11 cellular contexts compared by ENCODE assay signal in the genomic region with DNA sequence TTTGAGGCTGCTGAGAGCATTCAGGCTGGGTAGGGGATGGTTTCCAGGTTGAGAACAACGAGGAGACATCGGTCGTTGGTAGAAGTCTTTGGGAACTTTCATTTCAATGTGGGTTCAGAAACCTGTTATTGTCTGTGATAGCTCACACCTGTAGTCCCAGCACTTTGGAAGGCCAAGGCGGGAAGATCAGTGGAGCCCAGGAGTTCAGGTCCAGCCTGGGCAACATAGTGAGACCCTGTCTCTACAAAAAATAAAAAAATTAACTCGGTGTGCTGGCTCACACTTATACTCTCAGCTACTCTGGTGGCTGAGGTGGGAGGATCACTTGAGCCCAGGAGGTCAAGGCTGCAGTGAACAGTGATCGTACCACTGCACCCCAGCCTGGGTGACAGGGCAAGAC. TPM values are rescaled to one million over a fixed set of nuclear protein-coding genes. Genes with fewer than 3 reads are reported as not detected.
DNase-seq lines count a peak whose midpoint lies in the region; ATAC-seq, FAIRE-seq and TF ChIP-seq lines count a peak whose summit lies in the region.
"Had no signal": no experiment of that assay in that cellular context is flagged by ENCODE, and none has a peak within 500 bp of the region (broad histone marks: within the 10 kb centered on the region; RNA-seq: fewer than 3 reads in every experiment).

No MANE protein-coding gene starts in this region.

- H3K27ac ChIP-seq in A549 (peak overlapping the region; percentile 82 to 96; a peak in 5 of 6 replicates), DOHH2 (ENCODE audit: low read depth, low read length) (no peak overlapping the region)

- H3K4me2 ChIP-seq in A549 (peak overlapping the region; percentile 74; the same call in 2 of the 3 replicates), DOHH2 (ENCODE audit: low read length) (peak overlapping the region; percentile 91)

- no peak overlapping the region for H3K27ac Mint-ChIP-seq in activated T-helper 17 cell treated with anti-CD3 and anti-CD28 coated beads, Interleukin-2, amount 50 U/mL, for 72 hours
- peak overlapping the region in 3 of 6 donors; percentile 47 to 94 (median 81) for H3K27ac Mint-ChIP-seq in naive B cell

- no peaks in the 10 kb centered on the region for H3K9me2 ChIP-seq in DOHH2 (replicated peaks; ENCODE audit: control insufficient read depth, low read length)

- ATAC-seq in A549 (no peak), naive B cell (ENCODE audit: low read depth in 2 of 2) (no peak), GM21515 (IDR thresholded peaks at IDR 0.05; ENCODE audit: unreplicated experiment) (no peak)
- ATAC-seq in activated T-helper 17 cell treated with anti-CD3 and anti-CD28 coated beads, Interleukin-2, amount 50 U/mL, for 72 hours (replicated peaks) = no peak

- H4K20me1 ChIP-seq in DOHH2 (ENCODE audit: control insufficient read depth, insufficient read depth, low read depth, low read length) = peaks cover 16% of the 10 kb centered on the region

- no peak for TF ChIP-seq POLR2A in A549 (IDR thresholded peaks at IDR 0.05; ENCODE audit: low read length)

- no peaks in the 10 kb centered on the region for H3K27me3 Mint-ChIP-seq in activated T-helper 17 cell treated with anti-CD3 and anti-CD28 coated beads, Interleukin-2, amount 50 U/mL, for 72 hours
- H3K27me3 Mint-ChIP-seq in naive B cell = no peaks in the 10 kb centered on the region

- TF ChIP-seq CTCF in A549 (IDR thresholded peaks at IDR 0.05) = no peak
- no peak for TF ChIP-seq CTCF in DOHH2 (IDR thresholded peaks at IDR 0.05; ENCODE audit: low read depth, low read length, poor library complexity, severe bottlenecking)

- H3K36me3 ChIP-seq in DOHH2 (ENCODE audit: control insufficient read depth, low read length) = peaks cover 30% of the 10 kb centered on the region
- peaks cover 19% of the 10 kb centered on the region for H3K36me3 ChIP-seq in MG63

- no peaks in the 10 kb centered on the region for H3K27me3 ChIP-seq in DOHH2 (ENCODE audit: control insufficient read depth, low read length)
- H3K27me3 ChIP-seq in MG63 = no peaks in the 10 kb centered on the region

- H3K4me1 ChIP-seq in A549 (peaks cover 12% of the 10 kb centered on the region), DOHH2 (ENCODE audit: control insufficient read depth, low read length) (peaks cover 23% of the 10 kb centered on the region)

- H3K36me3 Mint-ChIP-seq in activated T-helper 17 cell treated with anti-CD3 and anti-CD28 coated beads, Interleukin-2, amount 50 U/mL, for 72 hours (ENCODE audit: low read depth) = peaks cover 33% of the 10 kb centered on the region
- H3K36me3 Mint-ChIP-seq in naive B cell = peaks cover 5 to 10% of the 10 kb centered on the region in 2 donors

- no peak for TF ChIP-seq EP300 in A549 (IDR thresholded peaks at IDR 0.05)

- 0 out of 3 replicates have a peak, but pooled peaks cover 2% of the 10 kb centered on the region for H3K9me3 ChIP-seq in A549
- H3K9me3 ChIP-seq in DOHH2 (ENCODE audit: control insufficient read depth, insufficient read depth, low read length) = peaks cover 10% of the 10 kb centered on the region; the same call in 1 of the 2 replicates
- no peaks in the 10 kb centered on the region for H3K9me3 ChIP-seq in MG63

- no peak for DNase-seq in A549 (ENCODE audit: low read depth in 1 of 2, low spot score in 1 of 2)
- DNase-seq in naive B cell = no peak
- DNase-seq in NCI-H226 = no peak
- no peak for DNase-seq in MG63
- no peak for DNase-seq in T1000 (lab: John Stamatoyannopoulos, UW)
- DNase-seq: activated CD4-positive, CD25-positive, alpha-beta regulatory T cell treated with anti-CD3 and anti-CD28 coated beads, Interleukin-2, amount 50 U/mL, for 72 hours; COR-L47 had no signal

- peaks cover 39% of the 10 kb centered on the region for H3K79me2 ChIP-seq in DOHH2 (ENCODE audit: control insufficient read depth, low read length)

- no peak for TF ChIP-seq RAD21 in A549 (conservative IDR thresholded peaks at IDR 0.05 in 1 of 2, IDR thresholded peaks at IDR 0.05 in 1 of 2)

- peaks cover 9% of the 10 kb centered on the region for H3K4me1 Mint-ChIP-seq in activated T-helper 17 cell treated with anti-CD3 and anti-CD28 coated beads, Interleukin-2, amount 50 U/mL, for 72 hours
- peaks cover 22 to 43% (median 34%) of the 10 kb centered on the region in 3 donors for H3K4me1 Mint-ChIP-seq in naive B cell

- H3K4me3 ChIP-seq in A549 (no peak overlapping the region), DOHH2 (ENCODE audit: low read length) (no peak overlapping the region), MG63 (no peak overlapping the region)

- no peak for FAIRE-seq in A549 (lab: Jason Lieb, UNC)

- H3K9me3 Mint-ChIP-seq in activated T-helper 17 cell treated with anti-CD3 and anti-CD28 coated beads, Interleukin-2, amount 50 U/mL, for 72 hours = peaks cover 6% of the 10 kb centered on the region
- H3K9me3 Mint-ChIP-seq in naive B cell = peaks cover 3 to 19% (median 5%) of the 10 kb centered on the region in 7 donors

- POLR2A ChIA-PET in A549 (lab: Yijun Ruan, JAX) = interaction anchor here (1.0 to 1.3 kb wide), 2 partner anchors 8 to 72 kb away, joined by 3 read pairs; partner anchors contain the start of gene UBXN7

- CTCF ChIA-PET in A549 (lab: Yijun Ruan, JAX) = interaction anchor here (1.5 to 1.7 kb wide), 2 partner anchors 20 to 24 kb away, joined by 4 to 5 read pairs; no protein-coding TSS in a partner anchor

- WGBS in A549 (ENCODE audit: missing lambda C conversion rate) = 94% methylated on average over 6 of the region's 6 CpGs

- H3K4me3 Mint-ChIP-seq in activated T-helper 17 cell treated with anti-CD3 and anti-CD28 coated beads, Interleukin-2, amount 50 U/mL, for 72 hours = peak overlapping the region; percentile 98
- H3K4me3 Mint-ChIP-seq in naive B cell = peak overlapping the region in 7 of 8 donors; percentile 93 to 100 (median 98)

- peaks cover 9% of the 10 kb centered on the region for H3F3A ChIP-seq in DOHH2 (ENCODE audit: control insufficient read depth, insufficient read depth)

TF ChIP-seq in A549, 52 proteins besides CTCF, POLR2A, EP300 and RAD21:
- no peak for TF ChIP-seq CEBPB (IDR thresholded peaks at IDR 0.05)
- TF ChIP-seq CHD4 (IDR thresholded peaks at IDR 0.05; ENCODE audit: borderline replicate concordance) = no peak
TF ChIP-seq in A549: peak in this region for 0.

RNA-seq across cellular contexts. Expression of gene RNF168, which starts 1.0 kb away (rescaled TPM):
- polyA plus RNA-seq in A549 (2011; rRNA removed) (3.8 and 5.7 TPM in 2 replicates), A549 (2017; fragmentation: RNase III; extraction: RNeasy Plus Mini Kit Qiagen cat#74134 plus additional on column Dnase treatment) (5.1 to 6.0 TPM (median 5.9 TPM) in 3 replicates), naive B cell (ENCODE audit: low read depth in 6 of 6) (10 to 100 TPM in 1 of 6 donors, 1 to 10 TPM in 5; 4.4 to 12.8 (median 7.8) TPM)
- polyA plus RNA-seq in A549 (2012; cell fraction: cytosol; rRNA removed) = 1.6 and 1.7 TPM in 2 replicates
- polyA plus RNA-seq in A549 (2012; cell fraction: nucleus; rRNA removed) = 1.5 and 1.9 TPM in 2 replicates
- polyA minus RNA-seq in A549 (2011; rRNA and poly(A)+ RNA removed) = 18.1 and 19.1 TPM in 2 replicates
- 10 to 100 TPM; 16.6 to 24.7 TPM for total RNA-seq in activated T-helper 17 cell treated with anti-CD3 and anti-CD28 coated beads, Interleukin-2, amount 50 U/mL, for 72 hours
- total RNA-seq in MG63 (2014; rRNA removed; shearing (Covaris generic); ENCODE audit: low replicate concordance) = 4.7 and 9.8 TPM in 2 replicates

RNA-seq across cellular contexts. Expression of gene SMCO1, which starts 10.6 kb away (rescaled TPM):
- not detected in 2 replicates for polyA plus RNA-seq in A549 (2011; rRNA removed)
- not detected in 2 replicates for polyA plus RNA-seq in A549 (2012; cell fraction: cytosol; rRNA removed)
- not detected in 2 replicates for polyA plus RNA-seq in A549 (2012; cell fraction: nucleus; rRNA removed)
- not detected in 3 replicates for polyA plus RNA-seq in A549 (2017; fragmentation: RNase III; extraction: RNeasy Plus Mini Kit Qiagen cat#74134 plus additional on column Dnase treatment)
- not detected in 2 replicates for polyA minus RNA-seq in A549 (2011; rRNA and poly(A)+ RNA removed)
- not detected for total RNA-seq in activated T-helper 17 cell treated with anti-CD3 and anti-CD28 coated beads, Interleukin-2, amount 50 U/mL, for 72 hours
- not detected for polyA plus RNA-seq in naive B cell (ENCODE audit: low read depth in 6 of 6)
- total RNA-seq in MG63 (2014; rRNA removed; shearing (Covaris generic); ENCODE audit: low replicate concordance) = not detected in 2 replicates
- total RNA-seq: LHCN-M2 had no signal
